Comparison of ENCODE assay signal across 9 cellular contexts in the genomic region with DNA sequence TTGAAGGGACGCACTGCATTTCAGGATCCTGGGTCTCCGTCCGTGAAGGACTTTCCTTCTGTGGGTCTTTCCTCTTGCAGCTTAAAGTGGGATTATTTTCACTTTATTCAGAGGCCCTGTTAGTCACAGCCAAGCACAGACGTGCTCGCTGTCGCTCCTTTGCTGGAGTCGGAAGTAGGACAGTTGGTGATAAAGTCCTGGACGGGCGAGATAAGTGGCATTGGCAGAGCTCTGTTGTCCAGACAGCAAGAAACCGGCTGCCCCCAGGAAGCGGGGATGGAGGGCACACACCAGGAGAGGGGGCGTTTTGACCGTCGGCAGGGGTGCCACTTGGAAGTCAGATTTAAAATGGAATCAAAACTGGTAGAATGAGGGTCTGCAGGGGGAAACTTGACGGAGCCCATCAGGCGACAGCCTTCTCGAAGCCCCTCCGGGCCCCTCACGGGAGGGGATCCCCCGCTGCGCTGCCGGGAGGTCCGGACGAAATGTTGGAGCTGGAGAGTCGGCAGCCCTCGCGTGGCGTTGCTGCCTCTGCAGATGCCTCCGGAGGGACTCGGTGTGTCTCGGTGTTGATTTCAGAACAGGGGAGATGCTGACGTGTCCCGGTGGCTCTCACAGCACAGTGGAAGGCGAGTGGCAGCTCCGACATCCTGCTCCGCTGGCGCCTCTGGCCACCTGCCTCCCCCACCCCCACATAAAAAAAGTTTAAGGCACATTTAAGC.
DNase-seq lines count a peak whose midpoint lies in the region; ATAC-seq and TF ChIP-seq lines count a peak whose summit lies in the region.
"Had no signal": no experiment of that assay in that cellular context is flagged by ENCODE, and none has a peak within 500 bp of the region (broad histone marks: within the 10 kb centered on the region; RNA-seq: fewer than 3 reads in every experiment).

No MANE protein-coding gene starts in this region.

- no peaks in the 10 kb centered on the region for H3K36me3 ChIP-seq in endodermal cell (ENCODE audit: control insufficient read depth, insufficient read depth, low read length)

- H3K4me1 ChIP-seq in endodermal cell (ENCODE audit: control insufficient read depth, insufficient read depth, low read length), result no peaks in the 10 kb centered on the region

- CTCF ChIA-PET in activated CD4-positive, alpha-beta T cell treated with anti-CD3 and anti-CD28 coated beads for 36 hours (lab: Charles Lee), result interaction anchor here (0.6 to 1.3 kb wide), 5 partner anchors 10 to 27 kb away, joined by 3 to 5 read pairs (median 4); no protein-coding TSS in a partner anchor

- H3K4me1 Mint-ChIP-seq in activated CD4-positive, alpha-beta T cell treated with anti-CD3 and anti-CD28 coated beads for 36 hours, result peaks cover 90% of the 10 kb centered on the region
- H3K4me1 Mint-ChIP-seq in endodermal cell, result peaks cover 12% of the 10 kb centered on the region

- no peaks in the 10 kb centered on the region for H3K27me3 Mint-ChIP-seq in activated CD4-positive, alpha-beta T cell treated with anti-CD3 and anti-CD28 coated beads for 36 hours
- no peaks in the 10 kb centered on the region for H3K27me3 Mint-ChIP-seq in endodermal cell (ENCODE audit: insufficient read depth)

- H3K27me3 ChIP-seq in endodermal cell (ENCODE audit: control insufficient read depth, insufficient read depth, low read length, poor library complexity, severe bottlenecking), result no peaks in the 10 kb centered on the region

- H3K4me3 ChIP-seq in endodermal cell (ENCODE audit: low read length), result no peak overlapping the region

- H3K9me3 ChIP-seq in endodermal cell (ENCODE audit: control insufficient read depth, low read length), result no peaks in the 10 kb centered on the region

- DNase-seq in EL (peak; percentile 9), endodermal cell (peak; percentile 70), posterior vena cava (ENCODE audit: low spot score) (peak; percentile 77), NCI-H2196 treated with DMSO at 0.1 percent for 48 hours (lab: John Stamatoyannopoulos, UW; ENCODE audit: unreplicated experiment) (no peak)
- DNase-seq in activated CD4-positive, alpha-beta T cell treated with anti-CD3 and anti-CD28 coated beads for 36 hours, result peak; percentile 84
- DNase-seq: NCI-H524 treated with DMSO at 0.1 percent for 48 hours had no signal

- ATAC-seq in activated CD4-positive, alpha-beta T cell treated with anti-CD3 and anti-CD28 coated beads for 36 hours, result peak; percentile 37
- no peak for ATAC-seq in HG03342 (IDR thresholded peaks at IDR 0.05; ENCODE audit: unreplicated experiment)
- ATAC-seq in HG02678 (IDR thresholded peaks at IDR 0.05; ENCODE audit: unreplicated experiment), result no peak
- no peak for ATAC-seq in GM19324 (IDR thresholded peaks at IDR 0.05; ENCODE audit: low FRiP score, unreplicated experiment)

- no peak for TF ChIP-seq CTCF in endodermal cell (conservative IDR thresholded peaks at IDR 0.05)

- no peak overlapping the region for H3K9ac ChIP-seq in endodermal cell (ENCODE audit: extremely low read depth, low read length, poor library complexity, severe bottlenecking)

- peak overlapping the region; percentile 74 for H3K4me3 Mint-ChIP-seq in activated CD4-positive, alpha-beta T cell treated with anti-CD3 and anti-CD28 coated beads for 36 hours
- no peak overlapping the region for H3K4me3 Mint-ChIP-seq in endodermal cell

- H3K36me3 Mint-ChIP-seq in activated CD4-positive, alpha-beta T cell treated with anti-CD3 and anti-CD28 coated beads for 36 hours (ENCODE audit: low read depth), result peaks cover 19% of the 10 kb centered on the region
- H3K36me3 Mint-ChIP-seq in endodermal cell (ENCODE audit: low read depth), result no peaks in the 10 kb centered on the region

- WGBS in endodermal cell (ENCODE audit: insufficient coverage in 1 of 2, insufficient read length in 1 of 2), 2 experiments, result 84 to 88% methylated on average over 31 to 37 of the region's 37 CpGs

- H3K27ac Mint-ChIP-seq in activated CD4-positive, alpha-beta T cell treated with anti-CD3 and anti-CD28 coated beads for 36 hours, result peak overlapping the region; percentile 94
- H3K27ac Mint-ChIP-seq in endodermal cell, result no peak overlapping the region

- POLR2A ChIA-PET in activated CD4-positive, alpha-beta T cell treated with anti-CD3 and anti-CD28 coated beads for 36 hours (lab: Charles Lee), result interaction anchor here (0.6 to 1.1 kb wide), 5 partner anchors 16 to 160 kb away, joined by 3 to 5 read pairs (median 3); no protein-coding TSS in a partner anchor

- H3K9me3 Mint-ChIP-seq in activated CD4-positive, alpha-beta T cell treated with anti-CD3 and anti-CD28 coated beads for 36 hours (ENCODE audit: low read depth), result no peaks in the 10 kb centered on the region
- no peaks in the 10 kb centered on the region for H3K9me3 Mint-ChIP-seq in endodermal cell

- peak overlapping the region; percentile 32 for H3K27ac ChIP-seq in endodermal cell (ENCODE audit: low read depth, low read length)

- intact Hi-C loops in activated CD4-positive, alpha-beta T cell treated with anti-CD3 and anti-CD28 coated beads for 36 hours (cut with DNase I, micrococcal nuclease), result loop anchor here in 1 of 2 experiments (5.0 kb wide), 3 partner anchors 442 to 587 kb away; a partner anchor contains a TSS
- intact Hi-C loops in posterior vena cava (cut with DNase I), result loop anchor here in 1 of 2 donors (10.0 kb wide), 1 partner anchor 125 kb away; no protein-coding TSS in a partner anchor
